ENCODE assay signal across 8 cellular contexts in the genomic region with DNA sequence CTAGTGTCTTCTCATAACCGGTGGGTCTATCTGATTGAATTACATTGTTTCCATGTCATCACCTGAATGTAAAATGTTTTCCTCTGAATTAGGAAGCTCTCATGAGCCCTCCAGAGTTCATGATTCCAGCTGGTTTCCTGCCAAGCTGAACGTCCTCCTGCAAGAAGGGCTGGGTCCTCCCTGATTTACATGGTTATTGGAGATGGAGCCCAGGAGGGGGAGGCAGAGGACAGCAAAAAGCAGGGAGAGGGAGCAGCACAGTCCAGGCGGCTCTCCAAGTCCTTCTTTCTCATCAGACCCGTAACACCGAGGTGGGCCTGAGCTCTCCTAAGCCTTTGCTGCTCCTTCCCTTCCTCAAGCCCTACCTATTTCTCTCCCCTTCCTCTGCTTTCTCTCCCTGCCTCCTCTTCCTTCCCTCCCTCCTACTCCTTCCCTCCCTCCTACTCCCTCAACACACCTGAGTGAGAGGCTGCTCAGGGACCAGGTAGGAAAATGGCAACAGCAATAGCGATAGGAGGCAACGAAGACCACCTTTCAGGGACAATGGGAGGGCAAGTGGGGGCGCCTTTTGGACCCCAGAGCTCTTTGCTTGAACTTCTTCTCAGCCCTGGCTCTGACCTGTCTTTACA.
DNase-seq lines count a peak whose midpoint lies in the region; ATAC-seq and TF ChIP-seq lines count a peak whose summit lies in the region.

No MANE protein-coding gene starts in this region.

- no peaks in the 10 kb centered on the region for H3K9me3 ChIP-seq in DOHH2 (ENCODE audit: control insufficient read depth, insufficient read depth, low read length)
- H3K9me3 ChIP-seq in Loucy (ENCODE audit: insufficient read depth, low read depth, low read length) = no peaks in the 10 kb centered on the region
- no peaks in the 10 kb centered on the region for H3K9me3 ChIP-seq in ovary
- no peaks in the 10 kb centered on the region for H3K9me3 ChIP-seq in CD8-positive, alpha-beta memory T cell (ENCODE audit: low read length)

- H4K20me1 ChIP-seq in DOHH2 (ENCODE audit: control insufficient read depth, insufficient read depth, low read depth, low read length) (no peaks in the 10 kb centered on the region), Loucy (ENCODE audit: insufficient read depth, low read length, poor library complexity, severe bottlenecking) (no peaks in the 10 kb centered on the region)

- H3K79me2 ChIP-seq in DOHH2 (ENCODE audit: control insufficient read depth, low read length) (no peaks in the 10 kb centered on the region), Loucy (ENCODE audit: insufficient read depth, low read length) (no peaks in the 10 kb centered on the region)

- no peak overlapping the region for H3K9ac ChIP-seq in Loucy (ENCODE audit: low read depth, low read length, poor library complexity, severe bottlenecking)

- ATAC-seq in HG03045 (IDR thresholded peaks at IDR 0.05; ENCODE audit: unreplicated experiment) = no peak

- H3K27me3 Mint-ChIP-seq in CD8-positive, alpha-beta memory T cell = peaks cover 19 to 43% of the 10 kb centered on the region in 2 donors

- DNase-seq in SHP77 treated with DMSO at 0.1 percent for 48 hours (lab: John Stamatoyannopoulos, UW) (peak; percentile 46), foreskin fibroblast (peak; percentile 14 to 81), ovary (peak; percentile 75 to 84 (median 80)), 8988T (no peak)
- DNase-seq in CD8-positive, alpha-beta memory T cell = no peak

- H2AFZ ChIP-seq in Loucy (ENCODE audit: low read length) = no peak overlapping the region

- no peak overlapping the region for H3K27ac Mint-ChIP-seq in CD8-positive, alpha-beta memory T cell

- POLR2A ChIA-PET in CD8-positive, alpha-beta memory T cell (lab: Charles Lee) = no interaction called here

- H3K4me1 ChIP-seq in DOHH2 (ENCODE audit: control insufficient read depth, low read length) (no peaks in the 10 kb centered on the region), Loucy (ENCODE audit: insufficient read depth, low read length, poor library complexity, severe bottlenecking) (no peaks in the 10 kb centered on the region), ovary (ENCODE audit: insufficient read depth) (no peaks in the 10 kb centered on the region)
- H3K4me1 ChIP-seq in CD8-positive, alpha-beta memory T cell (ENCODE audit: insufficient read depth, low read length) = no peaks in the 10 kb centered on the region

- H3K27ac ChIP-seq in DOHH2 (ENCODE audit: low read depth, low read length) = no peak overlapping the region
- no peak overlapping the region for H3K27ac ChIP-seq in ovary
- H3K27ac ChIP-seq in CD8-positive, alpha-beta memory T cell (ENCODE audit: low read depth, low read length) = no peak overlapping the region

- H3K9me2 ChIP-seq in DOHH2 (replicated peaks; ENCODE audit: control insufficient read depth, low read length) = no peaks in the 10 kb centered on the region
- H3K9me2 ChIP-seq in Loucy (replicated peaks; ENCODE audit: low read depth, low read length) = no peaks in the 10 kb centered on the region

- no peaks in the 10 kb centered on the region for H3K4me1 Mint-ChIP-seq in CD8-positive, alpha-beta memory T cell

- H3K4me3 Mint-ChIP-seq in CD8-positive, alpha-beta memory T cell = peak overlapping the region in 1 of 7 donors; percentile 34

- H3F3A ChIP-seq in DOHH2 (ENCODE audit: control insufficient read depth, insufficient read depth) = no peaks in the 10 kb centered on the region
- no peaks in the 10 kb centered on the region for H3F3A ChIP-seq in Loucy (ENCODE audit: low read depth)

- no peak overlapping the region for H3K4me2 ChIP-seq in DOHH2 (ENCODE audit: low read length)
- H3K4me2 ChIP-seq in Loucy (ENCODE audit: low read depth, low read length, poor library complexity, severe bottlenecking) = no peak overlapping the region

- H3K36me3 ChIP-seq in DOHH2 (ENCODE audit: control insufficient read depth, low read length) (no peaks in the 10 kb centered on the region), Loucy (ENCODE audit: insufficient read depth, low read length) (no peaks in the 10 kb centered on the region), ovary (no peaks in the 10 kb centered on the region)
- no peaks in the 10 kb centered on the region for H3K36me3 ChIP-seq in CD8-positive, alpha-beta memory T cell (ENCODE audit: insufficient read depth, low read length)

- no peak for TF ChIP-seq EP300 in ovary (IDR thresholded peaks at IDR 0.05)

- WGBS in ovary, 3 donors = 23 to 28% (median 24%) methylated on average over 8 of the region's 8 CpGs

- no peak for TF ChIP-seq POLR2A in ovary (IDR thresholded peaks at IDR 0.05)

- H3K27me3 ChIP-seq in DOHH2 (ENCODE audit: control insufficient read depth, low read length) (peaks cover 11% of the 10 kb centered on the region; the same call in 1 of the 2 replicates), Loucy (ENCODE audit: insufficient read depth, low read length, poor library complexity, severe bottlenecking) (no peaks in the 10 kb centered on the region), ovary (no peaks in the 10 kb centered on the region)
- no peaks in the 10 kb centered on the region for H3K27me3 ChIP-seq in CD8-positive, alpha-beta memory T cell (ENCODE audit: insufficient read depth, low read length, poor library complexity, severe bottlenecking)

- TF ChIP-seq CTCF in DOHH2 (IDR thresholded peaks at IDR 0.05; ENCODE audit: low read depth, low read length, poor library complexity, severe bottlenecking) (peak; percentile 20), Loucy (conservative IDR thresholded peaks at IDR 0.05; ENCODE audit: low read length) (peak; percentile 47), foreskin fibroblast (IDR thresholded peaks at IDR 0.05; ENCODE audit: low read depth, low read length) (peak; percentile 35), ovary (IDR thresholded peaks at IDR 0.05) (peak; percentile 40 to 70 (median 56))

- H3K9me3 Mint-ChIP-seq in CD8-positive, alpha-beta memory T cell = peaks cover 2 to 7% (median 6%) of the 10 kb centered on the region in 5 donors

- peaks cover 0 to 1% (median 0%) of the 10 kb centered on the region in 3 donors for H3K36me3 Mint-ChIP-seq in CD8-positive, alpha-beta memory T cell

- CTCF ChIA-PET in CD8-positive, alpha-beta memory T cell (lab: Charles Lee) = no interaction called here

- H3K4me3 ChIP-seq in DOHH2 (ENCODE audit: low read length) (no peak overlapping the region), Loucy (ENCODE audit: low read length, poor library complexity, severe bottlenecking) (no peak overlapping the region), foreskin fibroblast (ENCODE audit: low read depth in 1 of 2, low read length in 2 of 2) (no peak overlapping the region), ovary (no peak overlapping the region)
- H3K4me3 ChIP-seq in CD8-positive, alpha-beta memory T cell (ENCODE audit: low read length) = no peak overlapping the region

- intact Hi-C loops in ovary (cut with DNase I) = loop anchor here in 3 of 4 donors (5.0 to 10.0 kb wide), 5 partner anchors 131 to 1339 kb away; no protein-coding TSS in a partner anchor

Comparison
In these comparisons a context has a peak if more than half of its experiments do, and no peak if none do; other contexts are left out.
1. DNase-seq: peak in SHP77 treated with DMSO at 0.1 percent for 48 hours (single experiment), foreskin fibroblast (2 of 2) and ovary (5 of 5); none in CD8-positive, alpha-beta memory T cell (0 of 5) and 8988T (single experiment).
2. Peak in every context shown above with its lines, with median percentiles within 50 percentile points of each other: CTCF ChIP-seq.